ENCODE assay signal across 1 cellular context in the genomic region with DNA sequence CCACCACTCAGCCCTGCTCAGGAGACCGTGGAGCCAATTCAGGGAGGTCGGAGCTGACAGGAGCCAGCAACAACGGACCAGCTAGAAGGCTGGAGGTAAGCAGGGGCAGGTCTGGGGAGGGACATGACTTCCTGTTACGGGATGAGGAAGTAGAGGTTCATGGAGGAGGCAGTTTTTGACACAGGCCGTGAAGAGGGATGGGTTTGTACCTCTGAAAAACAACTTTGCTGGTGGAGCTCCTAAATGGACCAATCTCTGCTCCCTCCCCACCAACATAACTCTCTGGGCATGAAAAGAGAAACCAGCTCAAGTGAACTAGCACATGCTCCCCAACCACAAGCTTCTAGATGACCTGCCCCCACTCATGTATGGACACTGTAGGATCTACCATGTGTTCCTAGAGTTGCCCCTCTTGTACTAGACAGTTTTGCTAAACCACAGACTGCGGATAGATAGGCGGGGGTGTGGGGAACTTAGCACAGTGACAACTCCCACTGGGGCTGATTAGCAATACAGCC.
TF ChIP-seq lines count a peak whose summit lies in the region.

No MANE protein-coding gene starts in this region.

TF ChIP-seq in GM12878, 131 proteins besides CTCF, POLR2A, EP300 and RAD21 (continued from another document):
- TF ChIP-seq SIX5 (IDR thresholded peaks at IDR 0.05; ENCODE audit: low read depth, low read length, severe bottlenecking): no peak
- TF ChIP-seq ZZZ3 (IDR thresholded peaks at IDR 0.05; ENCODE audit: control insufficient read depth, insufficient read length, low read depth): no peak
- no peak for TF ChIP-seq EZH2 (IDR thresholded peaks at IDR 0.05; ENCODE audit: borderline replicate concordance, control insufficient read depth, low read depth, low read length)
- TF ChIP-seq GATAD2B (conservative IDR thresholded peaks at IDR 0.05; ENCODE audit: low read depth): no peak
- TF ChIP-seq POLR2AphosphoS2 (IDR thresholded peaks at IDR 0.05; ENCODE audit: low read depth, low read length): no peak
- TF ChIP-seq, protein P1, sequence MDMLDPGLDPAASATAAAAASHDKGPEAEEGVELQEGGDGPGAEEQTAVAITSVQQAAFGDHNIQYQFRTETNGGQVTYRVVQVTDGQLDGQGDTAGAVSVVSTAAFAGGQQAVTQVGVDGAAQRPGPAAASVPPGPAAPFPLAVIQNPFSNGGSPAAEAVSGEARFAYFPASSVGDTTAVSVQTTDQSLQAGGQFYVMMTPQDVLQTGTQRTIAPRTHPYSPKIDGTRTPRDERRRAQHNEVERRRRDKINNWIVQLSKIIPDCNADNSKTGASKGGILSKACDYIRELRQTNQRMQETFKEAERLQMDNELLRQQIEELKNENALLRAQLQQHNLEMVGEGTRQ (IDR thresholded peaks at IDR 0.05; ENCODE audit: borderline replicate concordance, low read depth, low read length): no peak
- no peak for TF ChIP-seq SIN3A (IDR thresholded peaks at IDR 0.05; ENCODE audit: low read depth, low read length)
- no peak for TF ChIP-seq ZNF207 (IDR thresholded peaks at IDR 0.05; ENCODE audit: borderline replicate concordance)
- no peak for TF ChIP-seq RB1 (IDR thresholded peaks at IDR 0.05; ENCODE audit: borderline replicate concordance)
- TF ChIP-seq POU2F2 (IDR thresholded peaks at IDR 0.05; ENCODE audit: borderline replicate concordance, low read depth, low read length): no peak
- TF ChIP-seq GABPA (IDR thresholded peaks at IDR 0.05; ENCODE audit: low read depth): no peak
- no peak for TF ChIP-seq MYB (IDR thresholded peaks at IDR 0.05; ENCODE audit: borderline replicate concordance, low read depth, low read length)
- TF ChIP-seq, protein P2, sequence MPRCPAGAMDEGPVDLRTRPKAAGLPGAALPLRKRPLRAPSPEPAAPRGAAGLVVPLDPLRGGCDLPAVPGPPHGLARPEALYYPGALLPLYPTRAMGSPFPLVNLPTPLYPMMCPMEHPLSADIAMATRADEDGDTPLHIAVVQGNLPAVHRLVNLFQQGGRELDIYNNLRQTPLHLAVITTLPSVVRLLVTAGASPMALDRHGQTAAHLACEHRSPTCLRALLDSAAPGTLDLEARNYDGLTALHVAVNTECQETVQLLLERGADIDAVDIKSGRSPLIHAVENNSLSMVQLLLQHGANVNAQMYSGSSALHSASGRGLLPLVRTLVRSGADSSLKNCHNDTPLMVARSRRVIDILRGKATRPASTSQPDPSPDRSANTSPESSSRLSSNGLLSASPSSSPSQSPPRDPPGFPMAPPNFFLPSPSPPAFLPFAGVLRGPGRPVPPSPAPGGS (IDR thresholded peaks at IDR 0.05; ENCODE audit: borderline replicate concordance, insufficient read depth, low read depth, low read length, poor library complexity, severe bottlenecking): no peak
- TF ChIP-seq, protein P3, sequence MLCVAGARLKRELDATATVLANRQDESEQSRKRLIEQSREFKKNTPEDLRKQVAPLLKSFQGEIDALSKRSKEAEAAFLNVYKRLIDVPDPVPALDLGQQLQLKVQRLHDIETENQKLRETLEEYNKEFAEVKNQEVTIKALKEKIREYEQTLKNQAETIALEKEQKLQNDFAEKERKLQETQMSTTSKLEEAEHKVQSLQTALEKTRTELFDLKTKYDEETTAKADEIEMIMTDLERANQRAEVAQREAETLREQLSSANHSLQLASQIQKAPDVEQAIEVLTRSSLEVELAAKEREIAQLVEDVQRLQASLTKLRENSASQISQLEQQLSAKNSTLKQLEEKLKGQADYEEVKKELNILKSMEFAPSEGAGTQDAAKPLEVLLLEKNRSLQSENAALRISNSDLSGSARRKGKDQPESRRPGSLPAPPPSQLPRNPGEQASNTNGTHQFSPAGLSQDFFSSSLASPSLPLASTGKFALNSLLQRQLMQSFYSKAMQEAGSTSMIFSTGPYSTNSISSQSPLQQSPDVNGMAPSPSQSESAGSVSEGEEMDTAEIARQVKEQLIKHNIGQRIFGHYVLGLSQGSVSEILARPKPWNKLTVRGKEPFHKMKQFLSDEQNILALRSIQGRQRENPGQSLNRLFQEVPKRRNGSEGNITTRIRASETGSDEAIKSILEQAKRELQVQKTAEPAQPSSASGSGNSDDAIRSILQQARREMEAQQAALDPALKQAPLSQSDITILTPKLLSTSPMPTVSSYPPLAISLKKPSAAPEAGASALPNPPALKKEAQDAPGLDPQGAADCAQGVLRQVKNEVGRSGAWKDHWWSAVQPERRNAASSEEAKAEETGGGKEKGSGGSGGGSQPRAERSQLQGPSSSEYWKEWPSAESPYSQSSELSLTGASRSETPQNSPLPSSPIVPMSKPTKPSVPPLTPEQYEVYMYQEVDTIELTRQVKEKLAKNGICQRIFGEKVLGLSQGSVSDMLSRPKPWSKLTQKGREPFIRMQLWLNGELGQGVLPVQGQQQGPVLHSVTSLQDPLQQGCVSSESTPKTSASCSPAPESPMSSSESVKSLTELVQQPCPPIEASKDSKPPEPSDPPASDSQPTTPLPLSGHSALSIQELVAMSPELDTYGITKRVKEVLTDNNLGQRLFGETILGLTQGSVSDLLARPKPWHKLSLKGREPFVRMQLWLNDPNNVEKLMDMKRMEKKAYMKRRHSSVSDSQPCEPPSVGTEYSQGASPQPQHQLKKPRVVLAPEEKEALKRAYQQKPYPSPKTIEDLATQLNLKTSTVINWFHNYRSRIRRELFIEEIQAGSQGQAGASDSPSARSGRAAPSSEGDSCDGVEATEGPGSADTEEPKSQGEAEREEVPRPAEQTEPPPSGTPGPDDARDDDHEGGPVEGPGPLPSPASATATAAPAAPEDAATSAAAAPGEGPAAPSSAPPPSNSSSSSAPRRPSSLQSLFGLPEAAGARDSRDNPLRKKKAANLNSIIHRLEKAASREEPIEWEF (IDR thresholded peaks at IDR 0.05; ENCODE audit: insufficient replicate concordance, low read depth, low read length): no peak
- TF ChIP-seq ETV6 (conservative IDR thresholded peaks at IDR 0.05 in 1 of 2, IDR thresholded peaks at IDR 0.05 in 1 of 2; ENCODE audit: borderline replicate concordance in 1 of 2, low read depth in 1 of 2): no peak
- no peak for TF ChIP-seq WRNIP1 (IDR thresholded peaks at IDR 0.05; ENCODE audit: borderline replicate concordance, low read depth, low read length)
- TF ChIP-seq NR2C2 (IDR thresholded peaks at IDR 0.05; ENCODE audit: borderline replicate concordance, control insufficient read depth, insufficient read length, low read depth): no peak
- TF ChIP-seq CHD1 (IDR thresholded peaks at IDR 0.05; ENCODE audit: low read depth, low read length): no peak
- no peak for TF ChIP-seq BRCA1 (IDR thresholded peaks at IDR 0.05; ENCODE audit: low read depth, low read length)
- TF ChIP-seq CEBPB (IDR thresholded peaks at IDR 0.05; ENCODE audit: borderline replicate concordance in 1 of 2, low read depth in 2 of 2, low read length in 2 of 2): no peak
- peak; percentile 80 for TF ChIP-seq RUNX3 (IDR thresholded peaks at IDR 0.05; ENCODE audit: low read length)
- TF ChIP-seq CBFB (IDR thresholded peaks at IDR 0.05; ENCODE audit: low read depth): 0 out of 2 replicates have a peak, but pooled peaks have one; percentile 19
- TF ChIP-seq SUPT20H (IDR thresholded peaks at IDR 0.05; ENCODE audit: borderline replicate concordance, control insufficient read depth, low read depth, low read length): no peak
- TF ChIP-seq SPI1 (IDR thresholded peaks at IDR 0.05; ENCODE audit: borderline replicate concordance, insufficient read depth, low read depth, low read length): 0 out of 2 replicates have a peak, but pooled peaks have one; percentile 23
- no peak for TF ChIP-seq TARDBP (IDR thresholded peaks at IDR 0.05; ENCODE audit: borderline replicate concordance)
- no peak for TF ChIP-seq ATF7 (IDR thresholded peaks at IDR 0.05; ENCODE audit: low read depth)
- peak; percentile 35 for TF ChIP-seq MYC (IDR thresholded peaks at IDR 0.05; ENCODE audit: insufficient read depth, insufficient read length, insufficient replicate concordance, low read length, severe bottlenecking)
- TF ChIP-seq, protein P4, sequence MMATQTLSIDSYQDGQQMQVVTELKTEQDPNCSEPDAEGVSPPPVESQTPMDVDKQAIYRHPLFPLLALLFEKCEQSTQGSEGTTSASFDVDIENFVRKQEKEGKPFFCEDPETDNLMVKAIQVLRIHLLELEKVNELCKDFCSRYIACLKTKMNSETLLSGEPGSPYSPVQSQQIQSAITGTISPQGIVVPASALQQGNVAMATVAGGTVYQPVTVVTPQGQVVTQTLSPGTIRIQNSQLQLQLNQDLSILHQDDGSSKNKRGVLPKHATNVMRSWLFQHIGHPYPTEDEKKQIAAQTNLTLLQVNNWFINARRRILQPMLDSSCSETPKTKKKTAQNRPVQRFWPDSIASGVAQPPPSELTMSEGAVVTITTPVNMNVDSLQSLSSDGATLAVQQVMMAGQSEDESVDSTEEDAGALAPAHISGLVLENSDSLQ (IDR thresholded peaks at IDR 0.05): no peak
- no peak for TF ChIP-seq NRF1 (conservative IDR thresholded peaks at IDR 0.05; ENCODE audit: low read depth, low read length)
- TF ChIP-seq, protein P5, sequence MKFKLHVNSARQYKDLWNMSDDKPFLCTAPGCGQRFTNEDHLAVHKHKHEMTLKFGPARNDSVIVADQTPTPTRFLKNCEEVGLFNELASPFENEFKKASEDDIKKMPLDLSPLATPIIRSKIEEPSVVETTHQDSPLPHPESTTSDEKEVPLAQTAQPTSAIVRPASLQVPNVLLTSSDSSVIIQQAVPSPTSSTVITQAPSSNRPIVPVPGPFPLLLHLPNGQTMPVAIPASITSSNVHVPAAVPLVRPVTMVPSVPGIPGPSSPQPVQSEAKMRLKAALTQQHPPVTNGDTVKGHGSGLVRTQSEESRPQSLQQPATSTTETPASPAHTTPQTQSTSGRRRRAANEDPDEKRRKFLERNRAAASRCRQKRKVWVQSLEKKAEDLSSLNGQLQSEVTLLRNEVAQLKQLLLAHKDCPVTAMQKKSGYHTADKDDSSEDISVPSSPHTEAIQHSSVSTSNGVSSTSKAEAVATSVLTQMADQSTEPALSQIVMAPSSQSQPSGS (IDR thresholded peaks at IDR 0.05; ENCODE audit: low read length): no peak
- no peak for TF ChIP-seq TCF7 (IDR thresholded peaks at IDR 0.05; ENCODE audit: borderline replicate concordance)
- TF ChIP-seq, protein P6, sequence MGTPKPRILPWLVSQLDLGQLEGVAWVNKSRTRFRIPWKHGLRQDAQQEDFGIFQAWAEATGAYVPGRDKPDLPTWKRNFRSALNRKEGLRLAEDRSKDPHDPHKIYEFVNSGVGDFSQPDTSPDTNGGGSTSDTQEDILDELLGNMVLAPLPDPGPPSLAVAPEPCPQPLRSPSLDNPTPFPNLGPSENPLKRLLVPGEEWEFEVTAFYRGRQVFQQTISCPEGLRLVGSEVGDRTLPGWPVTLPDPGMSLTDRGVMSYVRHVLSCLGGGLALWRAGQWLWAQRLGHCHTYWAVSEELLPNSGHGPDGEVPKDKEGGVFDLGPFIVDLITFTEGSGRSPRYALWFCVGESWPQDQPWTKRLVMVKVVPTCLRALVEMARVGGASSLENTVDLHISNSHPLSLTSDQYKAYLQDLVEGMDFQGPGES (IDR thresholded peaks at IDR 0.05): no peak
- TF ChIP-seq SREBF1 (IDR thresholded peaks at IDR 0.05; ENCODE audit: low read length): no peak
- peak in 1 of 2 experiments; percentile 65; a peak in 1 of 3 replicates for TF ChIP-seq EGR1 (IDR thresholded peaks at IDR 0.05; ENCODE audit: borderline replicate concordance in 1 of 2, low read depth in 2 of 2, low read length in 2 of 2)
- no peak for TF ChIP-seq LARP7 (IDR thresholded peaks at IDR 0.05)
- TF ChIP-seq, protein P7, sequence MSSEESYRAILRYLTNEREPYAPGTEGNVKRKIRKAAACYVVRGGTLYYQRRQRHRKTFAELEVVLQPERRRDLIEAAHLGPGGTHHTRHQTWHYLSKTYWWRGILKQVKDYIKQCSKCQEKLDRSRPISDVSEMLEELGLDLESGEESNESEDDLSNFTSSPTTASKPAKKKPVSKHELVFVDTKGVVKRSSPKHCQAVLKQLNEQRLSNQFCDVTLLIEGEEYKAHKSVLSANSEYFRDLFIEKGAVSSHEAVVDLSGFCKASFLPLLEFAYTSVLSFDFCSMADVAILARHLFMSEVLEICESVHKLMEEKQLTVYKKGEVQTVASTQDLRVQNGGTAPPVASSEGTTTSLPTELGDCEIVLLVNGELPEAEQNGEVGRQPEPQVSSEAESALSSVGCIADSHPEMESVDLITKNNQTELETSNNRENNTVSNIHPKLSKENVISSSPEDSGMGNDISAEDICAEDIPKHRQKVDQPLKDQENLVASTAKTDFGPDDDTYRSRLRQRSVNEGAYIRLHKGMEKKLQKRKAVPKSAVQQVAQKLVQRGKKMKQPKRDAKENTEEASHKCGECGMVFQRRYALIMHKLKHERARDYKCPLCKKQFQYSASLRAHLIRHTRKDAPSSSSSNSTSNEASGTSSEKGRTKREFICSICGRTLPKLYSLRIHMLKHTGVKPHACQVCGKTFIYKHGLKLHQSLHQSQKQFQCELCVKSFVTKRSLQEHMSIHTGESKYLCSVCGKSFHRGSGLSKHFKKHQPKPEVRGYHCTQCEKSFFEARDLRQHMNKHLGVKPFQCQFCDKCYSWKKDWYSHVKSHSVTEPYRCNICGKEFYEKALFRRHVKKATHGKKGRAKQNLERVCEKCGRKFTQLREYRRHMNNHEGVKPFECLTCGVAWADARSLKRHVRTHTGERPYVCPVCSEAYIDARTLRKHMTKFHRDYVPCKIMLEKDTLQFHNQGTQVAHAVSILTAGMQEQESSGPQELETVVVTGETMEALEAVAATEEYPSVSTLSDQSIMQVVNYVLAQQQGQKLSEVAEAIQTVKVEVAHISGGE (CRISPR knock-in tag; IDR thresholded peaks at IDR 0.05): no peak
- TF ChIP-seq PML (IDR thresholded peaks at IDR 0.05; ENCODE audit: low read length): no peak
- no peak for TF ChIP-seq NFXL1 (IDR thresholded peaks at IDR 0.05; ENCODE audit: borderline replicate concordance)
- no peak for TF ChIP-seq PAX8 (IDR thresholded peaks at IDR 0.05)
- no peak for TF ChIP-seq CBX3 (IDR thresholded peaks at IDR 0.05; ENCODE audit: borderline replicate concordance, low read depth)
- no peak for TF ChIP-seq NFYA (IDR thresholded peaks at IDR 0.05; ENCODE audit: borderline replicate concordance, low read depth, low read length)
